Comparison of ENCODE assay signal across 8 cellular contexts in genomic region chr19:2944403-2944774, GRCh38. TPM values are rescaled to one million over a fixed set of nuclear protein-coding genes. Genes with fewer than 3 reads are reported as not detected.
A peak's percentile ranks its signal among the peaks of the same experiment; 100 is the strongest.
DNase-seq lines count a peak whose midpoint lies in the region; ATAC-seq, FAIRE-seq and TF ChIP-seq lines count a peak whose summit lies in the region.

No MANE protein-coding gene starts in this region.

- H3K9me3 ChIP-seq in BE2C (no peaks in the 10 kb centered on the region), HUES6 (ENCODE audit: control insufficient read depth, insufficient read depth, low read depth, low read length) (peaks cover 2% of the 10 kb centered on the region)

- H3K27ac ChIP-seq in HUES6 (ENCODE audit: low read depth, low read length) (no peak overlapping the region), coronary artery (peak overlapping the region; percentile 64 to 95)

- no peaks in the 10 kb centered on the region; the same call in none of the 2 replicates for H3K4me1 ChIP-seq in BE2C
- H3K4me1 ChIP-seq in HUES6 (ENCODE audit: control insufficient read depth, insufficient read depth, low read length): peaks cover 3% of the 10 kb centered on the region; the same call in 1 of the 2 replicates

- H3K27me3 ChIP-seq in BE2C (no peaks in the 10 kb centered on the region), HUES6 (ENCODE audit: control insufficient read depth, insufficient read depth, low read length) (no peaks in the 10 kb centered on the region)

- TF ChIP-seq POLR2A in GM12891 (IDR thresholded peaks at IDR 0.05; ENCODE audit: low read depth, low read length): no peak

- peaks cover 13 to 41% (median 30%) of the 10 kb centered on the region in 4 donors for H3K4me1 Mint-ChIP-seq in naive thymus-derived CD8-positive, alpha-beta T cell

- H3K27me3 Mint-ChIP-seq in naive thymus-derived CD8-positive, alpha-beta T cell: peaks cover 0 to 2% (median 0%) of the 10 kb centered on the region in 5 donors

- H3K27ac Mint-ChIP-seq in naive thymus-derived CD8-positive, alpha-beta T cell: peak overlapping the region in 8 of 10 donors; percentile 52 to 99 (median 82)

- no peaks in the 10 kb centered on the region for H3K36me3 Mint-ChIP-seq in naive thymus-derived CD8-positive, alpha-beta T cell

- ATAC-seq in naive thymus-derived CD8-positive, alpha-beta T cell: no peak

- H3K36me3 ChIP-seq in BE2C: no peaks in the 10 kb centered on the region; the same call in 1 of the 2 replicates
- H3K36me3 ChIP-seq in HUES6 (ENCODE audit: control insufficient read depth, insufficient read depth, low read length): peaks cover 4% of the 10 kb centered on the region

- H3K9me3 Mint-ChIP-seq in naive thymus-derived CD8-positive, alpha-beta T cell: no peaks in the 10 kb centered on the region

- POLR2A ChIA-PET in naive thymus-derived CD8-positive, alpha-beta T cell (lab: Charles Lee): no interaction called here

- H3K4me3 ChIP-seq in BE2C (ENCODE audit: low read depth, low read length): peak overlapping the region; percentile 84
- H3K4me3 ChIP-seq in HUES6 (ENCODE audit: low read depth, low read length): peak overlapping the region; percentile 91
- H3K4me3 ChIP-seq in coronary artery: peak overlapping the region; percentile 89

- H3K9ac ChIP-seq in HUES6 (ENCODE audit: low read length): peak overlapping the region; percentile 82

- no peak for FAIRE-seq in GM12891 (lab: Jason Lieb, UNC)

- DNase-seq in BE2C: no peak
- no peak for DNase-seq in coronary artery (ENCODE audit: low spot score)
- DNase-seq in naive thymus-derived CD8-positive, alpha-beta T cell: no peak
- no peak for DNase-seq in NCI-H748 (lab: John Stamatoyannopoulos, UW; ENCODE audit: unreplicated experiment)
- DNase-seq in NCI-H2171 (lab: John Stamatoyannopoulos, UW): no peak
- no peak for DNase-seq in UCSD-AML1 (lab: John Stamatoyannopoulos, UW; ENCODE audit: unreplicated experiment)
- DNase-seq in GM12891 (ENCODE audit: insufficient read length, low spot score): no peak

- peak overlapping the region; percentile 95 to 98 (median 96) for H3K4me3 Mint-ChIP-seq in naive thymus-derived CD8-positive, alpha-beta T cell

- TF ChIP-seq CTCF in BE2C (IDR thresholded peaks at IDR 0.05; ENCODE audit: low read depth, low read length) (no peak), coronary artery (IDR thresholded peaks at IDR 0.05) (no peak)

TF ChIP-seq in GM12891, 5 proteins besides CTCF, POLR2A, EP300 and RAD21:
- TF ChIP-seq POU2F2 (IDR thresholded peaks at IDR 0.05; ENCODE audit: low read depth, low read length) (no peak), PAX5 (IDR thresholded peaks at IDR 0.05; ENCODE audit: insufficient read depth, low read length, severe bottlenecking) (no peak), SPI1 (IDR thresholded peaks at IDR 0.05; ENCODE audit: low read depth, low read length) (no peak), POLR2AphosphoS5 (IDR thresholded peaks at IDR 0.05; ENCODE audit: low read depth, low read length) (no peak), TAF1 (IDR thresholded peaks at IDR 0.05; ENCODE audit: low read depth, low read length) (no peak)

RNA-seq across cellular contexts. Expression of gene ZNF77, which starts 0.4 kb away (rescaled TPM):
- polyA plus RNA-seq in BE2C (2012; ENCODE audit: insufficient read depth, insufficient read length, low read depth): 19.6 TPM
- 1 to 10 TPM; 5.7 to 6.9 TPM for total RNA-seq in naive thymus-derived CD8-positive, alpha-beta T cell
- 1 to 10 TPM; 1.3 to 2.1 (median 1.7) TPM for polyA plus RNA-seq in naive thymus-derived CD8-positive, alpha-beta T cell
- polyA plus RNA-seq in GM12891 (2012; ENCODE audit: low read depth, missing spikeins): 1.6 TPM

RNA-seq across cellular contexts. Expression of gene TLE6, which starts 33.0 kb away (rescaled TPM):
- 5.9 TPM for polyA plus RNA-seq in BE2C (2012; ENCODE audit: insufficient read depth, insufficient read length, low read depth)
- total RNA-seq in naive thymus-derived CD8-positive, alpha-beta T cell: under 1 TPM in 1 of 2 experiments, not detected in 1; 0.30 TPM
- under 1 TPM in 2 of 3 donors, not detected in 1; 0.52 to 0.82 TPM for polyA plus RNA-seq in naive thymus-derived CD8-positive, alpha-beta T cell
- 10.3 TPM for polyA plus RNA-seq in GM12891 (2012; ENCODE audit: low read depth, missing spikeins)

RNA-seq across cellular contexts. Expression of gene ZNF57, which starts 43.7 kb away (rescaled TPM):
- 9.4 TPM for polyA plus RNA-seq in BE2C (2012; ENCODE audit: insufficient read depth, insufficient read length, low read depth)
- total RNA-seq in naive thymus-derived CD8-positive, alpha-beta T cell: 1 to 10 TPM; 3.0 to 3.6 TPM
- polyA plus RNA-seq in naive thymus-derived CD8-positive, alpha-beta T cell: 1 to 10 TPM; 1.7 to 2.9 (median 1.8) TPM
- polyA plus RNA-seq in GM12891 (2012; ENCODE audit: low read depth, missing spikeins): 1.9 TPM
